Comparison of ENCODE assay signal across 1 cellular context in genomic region chr16:81035975-81036750, GRCh38.
TF ChIP-seq lines count a peak whose summit lies in the region.

No MANE protein-coding gene starts in this region.

TF ChIP-seq in K562, 482 proteins besides CTCF, POLR2A, EP300 and RAD21 (continued from another document and continues in another):
- TF ChIP-seq SIN3A (IDR thresholded peaks at IDR 0.05; ENCODE audit: borderline replicate concordance in 2 of 2, control insufficient read depth in 1 of 2, low read depth in 2 of 2, low read length in 2 of 2): peak in 1 of 2 experiments; percentile 23; a peak in 2 of 4 replicates
- no peak for TF ChIP-seq IFI16 (CRISPR knock-in tag; IDR thresholded peaks at IDR 0.05)
- TF ChIP-seq ZEB2 (IDR thresholded peaks at IDR 0.05): no peak
- TF ChIP-seq PURB (CRISPR knock-in tag; IDR thresholded peaks at IDR 0.05; ENCODE audit: low read depth): no peak
- TF ChIP-seq XRCC3 (IDR thresholded peaks at IDR 0.05): no peak
- TF ChIP-seq MLLT1 (IDR thresholded peaks at IDR 0.05): no peak
- no peak for TF ChIP-seq BRD4 (IDR thresholded peaks at IDR 0.05)
- no peak for TF ChIP-seq NR4A1 (CRISPR knock-in tag; IDR thresholded peaks at IDR 0.05)
- no peak for TF ChIP-seq NR4A1 (tag; IDR thresholded peaks at IDR 0.05)
- no peak for TF ChIP-seq PRPF4 (IDR thresholded peaks at IDR 0.05; ENCODE audit: insufficient read depth, low read depth, low read length, poor library complexity, severe bottlenecking)
- TF ChIP-seq, protein P1, sequence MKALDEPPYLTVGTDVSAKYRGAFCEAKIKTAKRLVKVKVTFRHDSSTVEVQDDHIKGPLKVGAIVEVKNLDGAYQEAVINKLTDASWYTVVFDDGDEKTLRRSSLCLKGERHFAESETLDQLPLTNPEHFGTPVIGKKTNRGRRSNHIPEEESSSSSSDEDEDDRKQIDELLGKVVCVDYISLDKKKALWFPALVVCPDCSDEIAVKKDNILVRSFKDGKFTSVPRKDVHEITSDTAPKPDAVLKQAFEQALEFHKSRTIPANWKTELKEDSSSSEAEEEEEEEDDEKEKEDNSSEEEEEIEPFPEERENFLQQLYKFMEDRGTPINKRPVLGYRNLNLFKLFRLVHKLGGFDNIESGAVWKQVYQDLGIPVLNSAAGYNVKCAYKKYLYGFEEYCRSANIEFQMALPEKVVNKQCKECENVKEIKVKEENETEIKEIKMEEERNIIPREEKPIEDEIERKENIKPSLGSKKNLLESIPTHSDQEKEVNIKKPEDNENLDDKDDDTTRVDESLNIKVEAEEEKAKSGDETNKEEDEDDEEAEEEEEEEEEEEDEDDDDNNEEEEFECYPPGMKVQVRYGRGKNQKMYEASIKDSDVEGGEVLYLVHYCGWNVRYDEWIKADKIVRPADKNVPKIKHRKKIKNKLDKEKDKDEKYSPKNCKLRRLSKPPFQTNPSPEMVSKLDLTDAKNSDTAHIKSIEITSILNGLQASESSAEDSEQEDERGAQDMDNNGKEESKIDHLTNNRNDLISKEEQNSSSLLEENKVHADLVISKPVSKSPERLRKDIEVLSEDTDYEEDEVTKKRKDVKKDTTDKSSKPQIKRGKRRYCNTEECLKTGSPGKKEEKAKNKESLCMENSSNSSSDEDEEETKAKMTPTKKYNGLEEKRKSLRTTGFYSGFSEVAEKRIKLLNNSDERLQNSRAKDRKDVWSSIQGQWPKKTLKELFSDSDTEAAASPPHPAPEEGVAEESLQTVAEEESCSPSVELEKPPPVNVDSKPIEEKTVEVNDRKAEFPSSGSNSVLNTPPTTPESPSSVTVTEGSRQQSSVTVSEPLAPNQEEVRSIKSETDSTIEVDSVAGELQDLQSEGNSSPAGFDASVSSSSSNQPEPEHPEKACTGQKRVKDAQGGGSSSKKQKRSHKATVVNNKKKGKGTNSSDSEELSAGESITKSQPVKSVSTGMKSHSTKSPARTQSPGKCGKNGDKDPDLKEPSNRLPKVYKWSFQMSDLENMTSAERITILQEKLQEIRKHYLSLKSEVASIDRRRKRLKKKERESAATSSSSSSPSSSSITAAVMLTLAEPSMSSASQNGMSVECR (CRISPR knock-in tag; IDR thresholded peaks at IDR 0.05): peak; percentile 11; the same call in 1 of the 2 replicates
- TF ChIP-seq ZNF431 (CRISPR knock-in tag; IDR thresholded peaks at IDR 0.05): no peak
- TF ChIP-seq RERE (CRISPR knock-in tag; IDR thresholded peaks at IDR 0.05; ENCODE audit: borderline replicate concordance): no peak
- TF ChIP-seq ETS2 (tag; IDR thresholded peaks at IDR 0.05; ENCODE audit: borderline replicate concordance, poor library complexity, severe bottlenecking): no peak
- TF ChIP-seq SMAD3 (CRISPR knock-in tag; conservative IDR thresholded peaks at IDR 0.05): no peak
- no peak for TF ChIP-seq MBD2 (IDR thresholded peaks at IDR 0.05; ENCODE audit: borderline replicate concordance, low read depth)
- no peak for TF ChIP-seq ZNF217 (CRISPR knock-in tag; IDR thresholded peaks at IDR 0.05)
- TF ChIP-seq IRF2 (CRISPR knock-in tag; IDR thresholded peaks at IDR 0.05): no peak
- TF ChIP-seq BMI1 (IDR thresholded peaks at IDR 0.05; ENCODE audit: low read length): no peak
- TF ChIP-seq PTBP1 (IDR thresholded peaks at IDR 0.05; ENCODE audit: low read depth, low read length): no peak
- no peak for TF ChIP-seq ZNF311 (CRISPR knock-in tag; IDR thresholded peaks at IDR 0.05)
- no peak for TF ChIP-seq NR2F6 (CRISPR knock-in tag; IDR thresholded peaks at IDR 0.05)
- no peak for TF ChIP-seq ZNF699 (CRISPR knock-in tag; IDR thresholded peaks at IDR 0.05; ENCODE audit: insufficient replicate concordance)
- TF ChIP-seq, protein P2, sequence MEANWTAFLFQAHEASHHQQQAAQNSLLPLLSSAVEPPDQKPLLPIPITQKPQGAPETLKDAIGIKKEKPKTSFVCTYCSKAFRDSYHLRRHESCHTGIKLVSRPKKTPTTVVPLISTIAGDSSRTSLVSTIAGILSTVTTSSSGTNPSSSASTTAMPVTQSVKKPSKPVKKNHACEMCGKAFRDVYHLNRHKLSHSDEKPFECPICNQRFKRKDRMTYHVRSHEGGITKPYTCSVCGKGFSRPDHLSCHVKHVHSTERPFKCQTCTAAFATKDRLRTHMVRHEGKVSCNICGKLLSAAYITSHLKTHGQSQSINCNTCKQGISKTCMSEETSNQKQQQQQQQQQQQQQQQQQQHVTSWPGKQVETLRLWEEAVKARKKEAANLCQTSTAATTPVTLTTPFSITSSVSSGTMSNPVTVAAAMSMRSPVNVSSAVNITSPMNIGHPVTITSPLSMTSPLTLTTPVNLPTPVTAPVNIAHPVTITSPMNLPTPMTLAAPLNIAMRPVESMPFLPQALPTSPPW (CRISPR knock-in tag; IDR thresholded peaks at IDR 0.05): peak; percentile 40; the same call in 1 of the 2 replicates
- TF ChIP-seq CBX5 (IDR thresholded peaks at IDR 0.05; ENCODE audit: borderline replicate concordance, low read depth): no peak
- no peak for TF ChIP-seq ATF6 (CRISPR knock-in tag; IDR thresholded peaks at IDR 0.05)
- no peak for TF ChIP-seq KLF6 (CRISPR knock-in tag; IDR thresholded peaks at IDR 0.05; ENCODE audit: borderline replicate concordance)
- peak; percentile 77 for TF ChIP-seq CEBPB (tag; IDR thresholded peaks at IDR 0.05)
- no peak for TF ChIP-seq HOXB6 (CRISPR knock-in tag; IDR thresholded peaks at IDR 0.05; ENCODE audit: borderline replicate concordance)
- TF ChIP-seq, protein P3, sequence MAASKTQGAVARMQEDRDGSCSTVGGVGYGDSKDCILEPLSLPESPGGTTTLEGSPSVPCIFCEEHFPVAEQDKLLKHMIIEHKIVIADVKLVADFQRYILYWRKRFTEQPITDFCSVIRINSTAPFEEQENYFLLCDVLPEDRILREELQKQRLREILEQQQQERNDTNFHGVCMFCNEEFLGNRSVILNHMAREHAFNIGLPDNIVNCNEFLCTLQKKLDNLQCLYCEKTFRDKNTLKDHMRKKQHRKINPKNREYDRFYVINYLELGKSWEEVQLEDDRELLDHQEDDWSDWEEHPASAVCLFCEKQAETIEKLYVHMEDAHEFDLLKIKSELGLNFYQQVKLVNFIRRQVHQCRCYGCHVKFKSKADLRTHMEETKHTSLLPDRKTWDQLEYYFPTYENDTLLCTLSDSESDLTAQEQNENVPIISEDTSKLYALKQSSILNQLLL (CRISPR knock-in tag; IDR thresholded peaks at IDR 0.05; ENCODE audit: borderline replicate concordance): no peak
- TF ChIP-seq MYNN (IDR thresholded peaks at IDR 0.05): no peak
- TF ChIP-seq MYNN (CRISPR knock-in tag; IDR thresholded peaks at IDR 0.05): no peak
- TF ChIP-seq, protein P4, sequence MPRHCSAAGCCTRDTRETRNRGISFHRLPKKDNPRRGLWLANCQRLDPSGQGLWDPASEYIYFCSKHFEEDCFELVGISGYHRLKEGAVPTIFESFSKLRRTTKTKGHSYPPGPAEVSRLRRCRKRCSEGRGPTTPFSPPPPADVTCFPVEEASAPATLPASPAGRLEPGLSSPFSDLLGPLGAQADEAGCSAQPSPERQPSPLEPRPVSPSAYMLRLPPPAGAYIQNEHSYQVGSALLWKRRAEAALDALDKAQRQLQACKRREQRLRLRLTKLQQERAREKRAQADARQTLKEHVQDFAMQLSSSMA (CRISPR knock-in tag; IDR thresholded peaks at IDR 0.05): no peak
- TF ChIP-seq NCOA6 (IDR thresholded peaks at IDR 0.05): 0 out of 2 replicates have a peak, but pooled peaks have one; percentile 18
- TF ChIP-seq L3MBTL2 (IDR thresholded peaks at IDR 0.05): peak; percentile 56
- TF ChIP-seq ZNF280A (IDR thresholded peaks at IDR 0.05; ENCODE audit: low read depth, partially characterized antibody): no peak
- no peak for TF ChIP-seq ILK (tag; IDR thresholded peaks at IDR 0.05; ENCODE audit: borderline replicate concordance, low read depth)
- TF ChIP-seq, protein P5, sequence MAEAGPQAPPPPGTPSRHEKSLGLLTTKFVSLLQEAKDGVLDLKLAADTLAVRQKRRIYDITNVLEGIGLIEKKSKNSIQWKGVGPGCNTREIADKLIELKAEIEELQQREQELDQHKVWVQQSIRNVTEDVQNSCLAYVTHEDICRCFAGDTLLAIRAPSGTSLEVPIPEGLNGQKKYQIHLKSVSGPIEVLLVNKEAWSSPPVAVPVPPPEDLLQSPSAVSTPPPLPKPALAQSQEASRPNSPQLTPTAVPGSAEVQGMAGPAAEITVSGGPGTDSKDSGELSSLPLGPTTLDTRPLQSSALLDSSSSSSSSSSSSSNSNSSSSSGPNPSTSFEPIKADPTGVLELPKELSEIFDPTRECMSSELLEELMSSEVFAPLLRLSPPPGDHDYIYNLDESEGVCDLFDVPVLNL (CRISPR knock-in tag; IDR thresholded peaks at IDR 0.05; ENCODE audit: low read depth): no peak
